In genomic region chr6:64945450-64945849, GRCh38 we compare ENCODE assay signal across 3 cellular contexts.
TF ChIP-seq lines count a peak whose summit lies in the region.

No MANE protein-coding gene starts in this region.

TF ChIP-seq in HepG2, 621 proteins besides CTCF, POLR2A, EP300 and RAD21:
- TF ChIP-seq CEBPB (IDR thresholded peaks at IDR 0.05; ENCODE audit: borderline replicate concordance, low read depth, low read length) (peak; percentile 71; the same call in 1 of the 2 replicates), ZFYVE20 (CRISPR knock-in tag; IDR thresholded peaks at IDR 0.05; ENCODE audit: borderline replicate concordance, low read depth) (no peak)
TF ChIP-seq in HepG2: peak in this region for 1.

TF ChIP-seq in IMR-90, 13 proteins besides CTCF, POLR2A, EP300 and RAD21:
- TF ChIP-seq CEBPB (IDR thresholded peaks at IDR 0.05; ENCODE audit: low read depth, low read length) (peak; percentile 76), MAFK (IDR thresholded peaks at IDR 0.05; ENCODE audit: low read depth, low read length) (no peak)

TF ChIP-seq in H1, 55 proteins besides CTCF, POLR2A, EP300 and RAD21:
- TF ChIP-seq CEBPB (IDR thresholded peaks at IDR 0.05; ENCODE audit: low read depth, low read length) (peak; percentile 55; the same call in 1 of the 2 replicates), SIN3A (conservative IDR thresholded peaks at IDR 0.05 in 1 of 2, IDR thresholded peaks at IDR 0.05 in 1 of 2; ENCODE audit: low read depth in 1 of 2, low read length in 2 of 2) (no peak)
